8 cellular contexts compared by ENCODE assay signal in the genomic region with DNA sequence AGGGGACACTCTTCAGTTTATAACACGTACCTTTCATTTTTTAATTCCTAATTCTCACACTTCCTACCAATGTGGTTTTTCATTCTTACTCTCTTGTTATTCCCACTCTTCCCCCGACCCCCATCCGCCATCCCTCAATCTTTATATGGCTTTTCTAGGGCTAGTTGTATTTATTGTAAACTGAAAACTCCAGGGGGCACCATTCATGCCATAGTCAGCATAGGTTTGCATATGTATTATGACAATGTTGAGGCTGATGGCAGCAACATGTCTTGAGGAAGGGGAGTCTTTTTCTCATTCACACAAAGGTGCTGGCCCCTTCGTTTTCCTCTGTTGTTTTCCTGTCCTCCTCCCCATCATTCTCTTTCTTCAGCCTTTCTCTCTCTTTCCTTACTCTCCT. TPM values are rescaled to one million over a fixed set of nuclear protein-coding genes. Genes with fewer than 3 reads are reported as not detected.
A peak's percentile ranks its signal among the peaks of the same experiment; 100 is the strongest.
DNase-seq lines count a peak whose midpoint lies in the region; FAIRE-seq and TF ChIP-seq lines count a peak whose summit lies in the region.
"Had no signal": no experiment of that assay in that cellular context is flagged by ENCODE, and none has a peak within 500 bp of the region (broad histone marks: within the 10 kb centered on the region; RNA-seq: fewer than 3 reads in every experiment).

No MANE protein-coding gene starts in this region.

- H3K4me1 ChIP-seq in BLaER1 (peaks cover 38% of the 10 kb centered on the region), OCI-LY7 (ENCODE audit: insufficient read depth, low read length, poor library complexity, severe bottlenecking) (peaks cover 6% of the 10 kb centered on the region), fibroblast of lung (ENCODE audit: control insufficient read depth, extremely low read depth, insufficient read depth, low read length) (no peaks in the 10 kb centered on the region)

- H3K9ac ChIP-seq in BLaER1, result no peak overlapping the region
- H3K9ac ChIP-seq in fibroblast of lung (ENCODE audit: insufficient read depth, low read length), result no peak overlapping the region

- H3K36me3 ChIP-seq in BLaER1 (no peaks in the 10 kb centered on the region), OCI-LY7 (ENCODE audit: insufficient read depth, low read length) (no peaks in the 10 kb centered on the region), fibroblast of lung (ENCODE audit: control insufficient read depth, insufficient read depth, low read length) (no peaks in the 10 kb centered on the region)
- H3K36me3 ChIP-seq: thoracic aorta had no signal

- POLR2A ChIA-PET in OCI-LY7 (lab: Charles Lee), result no interaction called here

- peak overlapping the region; percentile 61 for H3K4me2 ChIP-seq in BLaER1
- H3K4me2 ChIP-seq in OCI-LY7 (ENCODE audit: low read length), result no peak overlapping the region
- no peak overlapping the region for H3K4me2 ChIP-seq in fibroblast of lung (ENCODE audit: extremely low read depth, insufficient read depth, low read length)

- H4K20me1 ChIP-seq in BLaER1 (no peaks in the 10 kb centered on the region), OCI-LY7 (ENCODE audit: insufficient read depth, low read length) (no peaks in the 10 kb centered on the region), fibroblast of lung (ENCODE audit: control insufficient read depth, extremely low read depth, insufficient read depth, low read length) (no peaks in the 10 kb centered on the region)

- H3K4me3 ChIP-seq in BLaER1 (no peak overlapping the region), OCI-LY7 (ENCODE audit: low read depth, low read length, poor library complexity, severe bottlenecking) (no peak overlapping the region), fibroblast of lung (replicated peaks in 1 of 4; ENCODE audit: control extremely low read depth in 1 of 4, insufficient read depth in 1 of 4, low read depth in 3 of 4, low read length in 4 of 4) (no peak overlapping the region)
- H3K4me3 ChIP-seq: thoracic aorta had no signal

- CTCF ChIA-PET in OCI-LY7 (lab: Charles Lee; ENCODE audit: unreplicated experiment), result no interaction called here

- intact Hi-C loops in OCI-LY7 (cut with micrococcal nuclease; ENCODE audit: unreplicated experiment), result loop anchor here (2.0 kb wide), 1 partner anchor 70 kb away; no protein-coding TSS in a partner anchor

- no peaks in the 10 kb centered on the region for H3K9me3 ChIP-seq in BLaER1
- no peaks in the 10 kb centered on the region for H3K9me3 ChIP-seq in OCI-LY7 (ENCODE audit: low read length)
- no peaks in the 10 kb centered on the region for H3K9me3 ChIP-seq in fibroblast of lung (ENCODE audit: control insufficient read depth, insufficient read depth, low read depth, low read length)
- H3K9me3 ChIP-seq: thoracic aorta had no signal

- TF ChIP-seq CTCF in GM10266 (IDR thresholded peaks at IDR 0.05; ENCODE audit: control insufficient read depth, insufficient read depth, low read depth, missing control alignments), result peak; percentile 11
- TF ChIP-seq CTCF in OCI-LY7 (conservative IDR thresholded peaks at IDR 0.05; ENCODE audit: low read length), result peak; percentile 61
- TF ChIP-seq CTCF in fibroblast of lung (conservative IDR thresholded peaks at IDR 0.05 in 1 of 2, IDR thresholded peaks at IDR 0.05 in 1 of 2; ENCODE audit: low read depth in 1 of 2, low read length in 2 of 2), result no peak

- no TSS peak for BruUV-seq in OCI-LY7 (replicated peaks; lab: Mats Ljungman, UMichigan)

- H3K27me3 ChIP-seq in BLaER1 (no peaks in the 10 kb centered on the region), fibroblast of lung (ENCODE audit: control insufficient read depth, insufficient read depth, low read length) (no peaks in the 10 kb centered on the region)

- DNase-seq in GM10266 (ENCODE audit: extremely low spot score) (no peak), OCI-LY7 (ENCODE audit: low spot score) (peak; percentile 25), fibroblast of lung (ENCODE audit: low read depth in 2 of 2) (peak; percentile 22 to 58), RKO (ENCODE audit: low spot score) (no peak), GM19239 (ENCODE audit: insufficient read length, low spot score) (no peak)
- DNase-seq in stimulated activated CD4-positive, alpha-beta T cell treated with anti-CD3 and anti-CD28 coated beads, Interleukin-12 subunit alpha, Interleukin-12 subunit beta, amount 100 ng/mL, for 4 hours, result no peak

- H3K9me2 ChIP-seq in OCI-LY7 (ENCODE audit: insufficient read depth, low read length), result no peaks in the 10 kb centered on the region

- H3K79me2 ChIP-seq in OCI-LY7 (ENCODE audit: insufficient read depth, low read depth, low read length), result no peaks in the 10 kb centered on the region
- no peaks in the 10 kb centered on the region for H3K79me2 ChIP-seq in fibroblast of lung (ENCODE audit: control insufficient read depth, insufficient read depth, low read length)

- H2AFZ ChIP-seq in OCI-LY7 (ENCODE audit: low read length) (no peak overlapping the region), fibroblast of lung (ENCODE audit: low read length) (no peak overlapping the region)

- FAIRE-seq in GM19239 (lab: Jason Lieb, UNC), result no peak

- H3K27ac ChIP-seq in BLaER1 (no peak overlapping the region), OCI-LY7 (ENCODE audit: low read depth, low read length, poor library complexity, severe bottlenecking) (no peak overlapping the region), fibroblast of lung (ENCODE audit: insufficient read depth, low read length) (no peak overlapping the region)
- H3K27ac ChIP-seq: thoracic aorta had no signal

RNA-seq across cellular contexts. Expression of a gene that starts 27.7 kb away (rescaled TPM):
- total RNA-seq in OCI-LY7 (2014; rRNA removed; shearing (Covaris generic)), result 75.6 and 86.7 TPM in 2 replicates
- total RNA-seq in OCI-LY7 (2022), result 120 and 122 TPM in 2 replicates
- 87.6 and 100 TPM in 2 replicates for total RNA-seq in fibroblast of lung
- polyA plus RNA-seq in fibroblast of lung, result 67.8 and 81.1 TPM in 2 replicates
- 50.9 and 52.4 TPM in 2 replicates for polyA plus RNA-seq in fibroblast of lung (2012)
- 12.2 and 26.8 TPM in 2 replicates for polyA minus RNA-seq in fibroblast of lung (ENCODE audit: low replicate concordance)

Comparison
In these comparisons a context has a peak if more than half of its experiments do, and no peak if none do; other contexts are left out.
1. DNase-seq: peak in OCI-LY7 (single experiment) and fibroblast of lung (2 of 2); none in GM10266 (single experiment), RKO (single experiment), GM19239 (single experiment) and stimulated activated CD4-positive, alpha-beta T cell treated with anti-CD3 and anti-CD28 coated beads, Interleukin-12 subunit alpha, Interleukin-12 subunit beta, amount 100 ng/mL, for 4 hours (single experiment).
2. CTCF ChIP-seq: peak in GM10266 (single experiment) and OCI-LY7 (single experiment); none in fibroblast of lung (0 of 2).